ENCODE assay signal across 25 cellular contexts in genomic region chr5:96680759-96681158, GRCh38. TPM values are rescaled to one million over a fixed set of nuclear protein-coding genes. Genes with fewer than 3 reads are reported as not detected.
DNase-seq lines count a peak whose midpoint lies in the region; ATAC-seq and TF ChIP-seq lines count a peak whose summit lies in the region.
"Had no signal": no experiment of that assay in that cellular context is flagged by ENCODE, and none has a peak within 500 bp of the region (broad histone marks: within the 10 kb centered on the region; RNA-seq: fewer than 3 reads in every experiment).

No MANE protein-coding gene starts in this region.

- H3K4me1 Mint-ChIP-seq in CD14-positive monocyte (peaks cover 25% of the 10 kb centered on the region), mesothelial cell of epicardium (peaks cover 28% of the 10 kb centered on the region)
- peaks cover 23 to 51% (median 50%) of the 10 kb centered on the region in 3 donors for H3K4me1 Mint-ChIP-seq in CD8-positive, alpha-beta memory T cell

- POLR2A ChIA-PET in CD8-positive, alpha-beta memory T cell (lab: Charles Lee): no interaction called here

- H3K36me3 Mint-ChIP-seq in CD14-positive monocyte: peaks cover 51 to 55% of the 10 kb centered on the region in 2 donors
- peaks cover 8% of the 10 kb centered on the region for H3K36me3 Mint-ChIP-seq in mesothelial cell of epicardium
- peaks cover 0 to 51% (median 22%) of the 10 kb centered on the region in 3 donors for H3K36me3 Mint-ChIP-seq in CD8-positive, alpha-beta memory T cell

- ATAC-seq in RWPE2 (ENCODE audit: low read depth): no peak
- peak; percentile 95 for ATAC-seq in esophagus mucosa
- ATAC-seq: activated CD8-positive, alpha-beta T cell treated with anti-CD3 and anti-CD28 coated beads for 36 hours; activated naive CD4-positive, alpha-beta T cell treated with anti-CD3 and anti-CD28 coated beads, Interleukin-2, amount 50 U/mL, for 72 hours; stimulated activated naive CD8-positive, alpha-beta T cell treated with anti-CD3 and anti-CD28 coated beads, Interleukin-15, amount 100 ng/mL, for 72 hours had no signal

- DNase-seq in CD14-positive monocyte (ENCODE audit: low spot score) (no peak), RWPE2 (ENCODE audit: low spot score) (no peak), mesothelial cell of epicardium (ENCODE audit: low spot score in 2 of 2, unreplicated experiment in 2 of 2) (no peak), middle frontal gyrus (ENCODE audit: extremely low spot score, low spot score) (no peak), HPDE6-E6E7 (ENCODE audit: extremely low spot score) (no peak)
- no peak for DNase-seq in CD8-positive, alpha-beta memory T cell
- DNase-seq: ACHN; activated CD8-positive, alpha-beta T cell treated with anti-CD3 and anti-CD28 coated beads for 36 hours; BE2C; DMS79 treated with DMSO at 0.1 percent for 48 hours; dorsolateral prefrontal cortex; mesendoderm; MM.1S; naive B cell; NCI-H1417; NCI-H2029 treated with DMSO at 0.1 percent for 48 hours; NCI-H526 treated with DMSO at 0.1 percent for 48 hours; occipital lobe; stimulated activated naive CD8-positive, alpha-beta T cell treated with anti-CD3 and anti-CD28 coated beads, Interleukin-15, amount 100 ng/mL, for 72 hours; thyroid gland had no signal

- H3K27me3 Mint-ChIP-seq in CD14-positive monocyte (ENCODE audit: low read depth in 3 of 3) (peaks cover 0 to 2% (median 0%) of the 10 kb centered on the region in 3 donors), mesothelial cell of epicardium (ENCODE audit: low read depth) (no peaks in the 10 kb centered on the region)
- H3K27me3 Mint-ChIP-seq in CD8-positive, alpha-beta memory T cell: no peaks in the 10 kb centered on the region
- H3K27me3 Mint-ChIP-seq: activated CD8-positive, alpha-beta T cell treated with anti-CD3 and anti-CD28 coated beads for 36 hours; central memory CD8-positive, alpha-beta T cell; naive B cell; stimulated activated naive CD8-positive, alpha-beta T cell treated with anti-CD3 and anti-CD28 coated beads, Interleukin-15, amount 100 ng/mL, for 72 hours had no signal

- no peak overlapping the region for H3K4me3 ChIP-seq in RWPE2 (ENCODE audit: severe bottlenecking)
- H3K4me3 ChIP-seq in CD8-positive, alpha-beta memory T cell (ENCODE audit: low read length): no peak overlapping the region
- H3K4me3 ChIP-seq: dorsolateral prefrontal cortex, SK-N-MC, skin epidermis, thyroid gland had no signal

- peak overlapping the region; percentile 58 to 79 (median 68) for H3K27ac Mint-ChIP-seq in CD14-positive monocyte
- H3K27ac Mint-ChIP-seq in mesothelial cell of epicardium: peak overlapping the region; percentile 17
- H3K27ac Mint-ChIP-seq in CD8-positive, alpha-beta memory T cell: peak overlapping the region in 1 of 8 donors; percentile 64
- H3K27ac Mint-ChIP-seq: activated CD8-positive, alpha-beta T cell treated with anti-CD3 and anti-CD28 coated beads for 36 hours; activated naive CD4-positive, alpha-beta T cell treated with anti-CD3 and anti-CD28 coated beads, Interleukin-2, amount 50 U/mL, for 72 hours; stimulated activated naive CD8-positive, alpha-beta T cell treated with anti-CD3 and anti-CD28 coated beads, Interleukin-15, amount 100 ng/mL, for 72 hours had no signal

- H3K36me3 ChIP-seq in RWPE2 (ENCODE audit: low read depth): peaks cover 62% of the 10 kb centered on the region
- peaks cover 8% of the 10 kb centered on the region for H3K36me3 ChIP-seq in CD8-positive, alpha-beta memory T cell (ENCODE audit: insufficient read depth, low read length)
- H3K36me3 ChIP-seq: BE2C, thyroid gland had no signal

- no peaks in the 10 kb centered on the region for H3K27me3 ChIP-seq in RWPE2 (ENCODE audit: insufficient read depth, poor library complexity, severe bottlenecking)
- no peaks in the 10 kb centered on the region for H3K27me3 ChIP-seq in CD8-positive, alpha-beta memory T cell (ENCODE audit: insufficient read depth, low read length, poor library complexity, severe bottlenecking)
- H3K27me3 ChIP-seq: BE2C, dorsolateral prefrontal cortex, thyroid gland had no signal

- no peaks in the 10 kb centered on the region for H3K9me3 ChIP-seq in RWPE2 (ENCODE audit: severe bottlenecking)
- no peaks in the 10 kb centered on the region for H3K9me3 ChIP-seq in CD8-positive, alpha-beta memory T cell (ENCODE audit: low read length)
- H3K9me3 ChIP-seq: BE2C, thyroid gland had no signal

- peak overlapping the region; percentile 0 for H3K27ac ChIP-seq in RWPE2 (ENCODE audit: poor library complexity, severe bottlenecking)
- no peak overlapping the region for H3K27ac ChIP-seq in CD8-positive, alpha-beta memory T cell (ENCODE audit: low read depth, low read length)
- H3K27ac ChIP-seq: SK-N-MC, skin epidermis, thyroid gland had no signal

- CTCF ChIA-PET in CD8-positive, alpha-beta memory T cell (lab: Charles Lee): interaction anchor here (0.9 kb wide), 1 partner anchor 13 kb away, joined by 3 read pairs; no protein-coding TSS in a partner anchor

- H3K4me3 Mint-ChIP-seq in CD14-positive monocyte (no peak overlapping the region), mesothelial cell of epicardium (no peak overlapping the region)
- no peak overlapping the region for H3K4me3 Mint-ChIP-seq in CD8-positive, alpha-beta memory T cell
- H3K4me3 Mint-ChIP-seq: activated CD8-positive, alpha-beta T cell treated with anti-CD3 and anti-CD28 coated beads for 36 hours; central memory CD8-positive, alpha-beta T cell; stimulated activated naive CD8-positive, alpha-beta T cell treated with anti-CD3 and anti-CD28 coated beads, Interleukin-15, amount 100 ng/mL, for 72 hours had no signal

- no peak for TF ChIP-seq CTCF in CD14-positive monocyte (IDR thresholded peaks at IDR 0.05)
- no peak for TF ChIP-seq CTCF in RWPE2 (IDR thresholded peaks at IDR 0.05; ENCODE audit: poor library complexity, severe bottlenecking)
- TF ChIP-seq CTCF in mesothelial cell of epicardium (IDR thresholded peaks at IDR 0.05; ENCODE audit: unreplicated experiment): no peak

- H3K4me1 ChIP-seq in RWPE2 (ENCODE audit: insufficient read depth, poor library complexity, severe bottlenecking): no peaks in the 10 kb centered on the region
- no peaks in the 10 kb centered on the region for H3K4me1 ChIP-seq in CD8-positive, alpha-beta memory T cell (ENCODE audit: insufficient read depth, low read length)
- H3K4me1 ChIP-seq: BE2C had no signal

- intact Hi-C loops in CD14-positive monocyte (cut with micrococcal nuclease): loop anchor here in 1 of 2 donors (5.0 kb wide), 1 partner anchor 68 kb away; no protein-coding TSS in a partner anchor

- H3K9me3 Mint-ChIP-seq in CD14-positive monocyte: peaks cover 0 to 3% (median 0%) of the 10 kb centered on the region in 7 donors
- H3K9me3 Mint-ChIP-seq in mesothelial cell of epicardium: no peaks in the 10 kb centered on the region
- H3K9me3 Mint-ChIP-seq in CD8-positive, alpha-beta memory T cell: no peaks in the 10 kb centered on the region
- H3K9me3 Mint-ChIP-seq: activated CD8-positive, alpha-beta T cell treated with anti-CD3 and anti-CD28 coated beads for 36 hours; activated naive CD4-positive, alpha-beta T cell treated with anti-CD3 and anti-CD28 coated beads, Interleukin-2, amount 50 U/mL, for 72 hours; central memory CD8-positive, alpha-beta T cell; naive B cell; stimulated activated naive CD8-positive, alpha-beta T cell treated with anti-CD3 and anti-CD28 coated beads, Interleukin-15, amount 100 ng/mL, for 72 hours had no signal

RNA-seq across cellular contexts. Expression of gene CAST, which starts 18.6 kb away (rescaled TPM):
- polyA plus RNA-seq in CD14-positive monocyte: 10 to 100 TPM; 49.6 to 76.8 TPM
- total RNA-seq in esophagus mucosa: 433 TPM
- 126 to 133 TPM (median 132 TPM) in 3 replicates for total RNA-seq in mesothelial cell of epicardium
- 100 to 1,000 TPM; 127 to 134 TPM for total RNA-seq in CD8-positive, alpha-beta memory T cell
- 94.6 TPM for polyA plus RNA-seq in CD8-positive, alpha-beta memory T cell
